In genomic region chr9:107426126-107426525, GRCh38 we compare ENCODE assay signal across 22 cellular contexts.
"Had no signal": no experiment of that assay in that cellular context is flagged by ENCODE, and none has a peak within 500 bp of the region (broad histone marks: within the 10 kb centered on the region; RNA-seq: fewer than 3 reads in every experiment).

No MANE protein-coding gene starts in this region.

- H3K27ac ChIP-seq: dorsolateral prefrontal cortex, left lung had no signal

- H3K36me3 ChIP-seq: esophagus muscularis mucosa, gastrocnemius medialis, heart right ventricle, left lung had no signal

- FAIRE-seq: colon, endothelial cell of umbilical vein, islet of Langerhans, keratinocyte had no signal

- H3K9me3 ChIP-seq: esophagus muscularis mucosa, gastrocnemius medialis, heart right ventricle, left lung had no signal

- H3K4me3 ChIP-seq: left lung, lung had no signal

- DNase-seq: dermis blood vessel endothelial cell; dorsolateral prefrontal cortex; effector CD4-positive, alpha-beta T cell; effector memory CD4-positive, alpha-beta T cell; foreskin fibroblast; gastrocnemius medialis; glutamatergic neuron; head of caudate nucleus; heart right ventricle; hippocampal formation; left cardiac atrium; left lung; left ventricle myocardium superior; mammary epithelial cell; mesendoderm; midbrain had no signal

- H3K27me3 ChIP-seq: esophagus muscularis mucosa, gastrocnemius medialis, heart right ventricle, left lung had no signal

- ATAC-seq: gastrocnemius medialis, left lung had no signal
